16 cellular contexts compared by ENCODE assay signal in the genomic region with DNA sequence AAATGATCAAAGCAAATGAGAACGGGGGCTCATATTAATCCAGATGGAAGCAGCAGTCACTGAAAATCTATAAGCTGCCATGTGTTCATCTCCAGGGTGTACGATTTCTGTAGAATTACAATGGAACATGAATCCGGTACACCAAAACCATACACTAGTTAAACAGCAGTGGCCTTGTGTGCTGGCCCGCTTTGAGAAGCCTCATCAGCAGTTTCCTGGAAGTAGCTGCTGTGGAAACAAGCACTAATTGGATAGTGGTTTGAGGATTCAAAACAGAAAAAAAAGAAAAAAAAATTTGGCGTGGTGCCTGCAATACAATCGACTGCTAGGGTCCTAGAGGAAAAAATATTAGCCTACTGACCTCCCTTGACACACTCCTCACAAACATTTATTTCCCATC.
DNase-seq lines count a peak whose midpoint lies in the region; ATAC-seq and TF ChIP-seq lines count a peak whose summit lies in the region.
"Had no signal": no experiment of that assay in that cellular context is flagged by ENCODE, and none has a peak within 500 bp of the region (broad histone marks: within the 10 kb centered on the region; RNA-seq: fewer than 3 reads in every experiment).

No MANE protein-coding gene starts in this region.

- ATAC-seq in Right ventricle myocardium superior (ENCODE audit: poor library complexity) = peak; percentile 52
- ATAC-seq in heart left ventricle = no peak
- peak; percentile 80 for ATAC-seq in sciatic nerve
- ATAC-seq in CD4-positive, alpha-beta T cell (ENCODE audit: poor library complexity) = no peak
- ATAC-seq: A549; CD8-positive, alpha-beta T cell had no signal

- no peak for DNase-seq in Right ventricle myocardium superior
- DNase-seq in heart left ventricle = no peak
- peak; percentile 63 for DNase-seq in A673 (ENCODE audit: low spot score)
- DNase-seq in left kidney (ENCODE audit: low read depth, low spot score) = peak; percentile 16
- DNase-seq in sciatic nerve (ENCODE audit: low spot score) = no peak
- DNase-seq in activated CD4-positive, alpha-beta memory T cell treated with anti-CD3 and anti-CD28 coated beads for 36 hours = no peak
- DNase-seq in CD4-positive, alpha-beta T cell = no peak
- DNase-seq: 8988T; C1 segment of cervical spinal cord; Caco-2; CD8-positive, alpha-beta T cell; DMS153; DND-41; GOT3 had no signal

- intact Hi-C loops in Right ventricle myocardium superior (cut with DNase I) = no loop called here
- intact Hi-C loops in heart left ventricle (cut with DNase I) = no loop called here
- intact Hi-C loops in A673 (cut with micrococcal nuclease; ENCODE audit: unreplicated experiment) = no loop called here
- intact Hi-C loops in sciatic nerve (cut with DNase I) = no loop called here
- intact Hi-C loops in activated CD4-positive, alpha-beta memory T cell treated with anti-CD3 and anti-CD28 coated beads for 36 hours (cut with micrococcal nuclease) = no loop called here
- intact Hi-C loops in CD4-positive, alpha-beta T cell (cut with DNase I, micrococcal nuclease) = no loop called here

- no peaks in the 10 kb centered on the region for H3K9me3 ChIP-seq in heart left ventricle
- H3K9me3 ChIP-seq in A673 (ENCODE audit: low read depth, low read length, poor library complexity, severe bottlenecking) = no peaks in the 10 kb centered on the region
- no peaks in the 10 kb centered on the region for H3K9me3 ChIP-seq in CD4-positive, alpha-beta T cell (ENCODE audit: control insufficient read depth, low read length)
- H3K9me3 ChIP-seq: Caco-2, HAP-1 had no signal

- H3K4me1 Mint-ChIP-seq in activated CD4-positive, alpha-beta memory T cell treated with anti-CD3 and anti-CD28 coated beads for 36 hours (ENCODE audit: low read depth) = no peaks in the 10 kb centered on the region
- H3K4me1 Mint-ChIP-seq in CD4-positive, alpha-beta T cell (ENCODE audit: low read depth) = no peaks in the 10 kb centered on the region

- no peak overlapping the region for H3K4me3 Mint-ChIP-seq in activated CD4-positive, alpha-beta memory T cell treated with anti-CD3 and anti-CD28 coated beads for 36 hours
- H3K4me3 Mint-ChIP-seq in CD4-positive, alpha-beta T cell = no peak overlapping the region
- H3K4me3 Mint-ChIP-seq: CD8-positive, alpha-beta T cell had no signal

- CTCF ChIA-PET in A673 (lab: Charles Lee) = no interaction called here
- CTCF ChIA-PET in activated CD4-positive, alpha-beta memory T cell treated with anti-CD3 and anti-CD28 coated beads for 36 hours (lab: Charles Lee) = no interaction called here
- CTCF ChIA-PET in CD4-positive, alpha-beta T cell (lab: Charles Lee) = no interaction called here

- POLR2A ChIA-PET in A673 (lab: Charles Lee; ENCODE audit: low non-redundant PET) = no interaction called here
- POLR2A ChIA-PET in activated CD4-positive, alpha-beta memory T cell treated with anti-CD3 and anti-CD28 coated beads for 36 hours (lab: Charles Lee) = no interaction called here
- POLR2A ChIA-PET in CD4-positive, alpha-beta T cell (lab: Charles Lee) = no interaction called here

- no TSS peak for BruUV-seq in A673 (replicated peaks; lab: Mats Ljungman, UMichigan)

- 39 to 48% (median 43%) methylated on average over 6 of the region's 6 CpGs for WGBS in heart left ventricle, 4 donors

- no peaks in the 10 kb centered on the region for H3K27me3 Mint-ChIP-seq in activated CD4-positive, alpha-beta memory T cell treated with anti-CD3 and anti-CD28 coated beads for 36 hours
- no peaks in the 10 kb centered on the region for H3K27me3 Mint-ChIP-seq in CD4-positive, alpha-beta T cell

- no peak overlapping the region for H3K27ac Mint-ChIP-seq in activated CD4-positive, alpha-beta memory T cell treated with anti-CD3 and anti-CD28 coated beads for 36 hours
- no peak overlapping the region for H3K27ac Mint-ChIP-seq in CD4-positive, alpha-beta T cell
- H3K27ac Mint-ChIP-seq: CD8-positive, alpha-beta T cell had no signal

- TF ChIP-seq CTCF in heart left ventricle (IDR thresholded peaks at IDR 0.05) (no peak), A673 (conservative IDR thresholded peaks at IDR 0.05; ENCODE audit: low read depth, low read length) (no peak)
- TF ChIP-seq CTCF in CD4-positive, alpha-beta T cell (IDR thresholded peaks at IDR 0.05) = no peak

- no peaks in the 10 kb centered on the region for H3K36me3 Mint-ChIP-seq in activated CD4-positive, alpha-beta memory T cell treated with anti-CD3 and anti-CD28 coated beads for 36 hours
- H3K36me3 Mint-ChIP-seq in CD4-positive, alpha-beta T cell (ENCODE audit: low read depth) = no peaks in the 10 kb centered on the region
- H3K36me3 Mint-ChIP-seq: CD8-positive, alpha-beta T cell had no signal

- peaks cover 0 to 13% (median 3%) of the 10 kb centered on the region in 12 donors for H3K4me1 ChIP-seq in heart left ventricle
- H3K4me1 ChIP-seq in A673 (ENCODE audit: insufficient read depth, low read length, poor library complexity, severe bottlenecking) = peaks cover 17% of the 10 kb centered on the region
- H3K4me1 ChIP-seq: A549, Caco-2, HAP-1 had no signal

- no peak for TF ChIP-seq POLR2A in heart left ventricle (IDR thresholded peaks at IDR 0.05)

- peak overlapping the region in 2 of 12 donors; percentile 36 to 38 for H3K27ac ChIP-seq in heart left ventricle
- H3K27ac ChIP-seq in A673 (ENCODE audit: low read depth, low read length, poor library complexity, severe bottlenecking) = peak overlapping the region; percentile 1
- no peak overlapping the region for H3K27ac ChIP-seq in CD4-positive, alpha-beta T cell (ENCODE audit: low read depth, low read length)
- H3K27ac ChIP-seq: A549 had no signal

- H3K36me3 ChIP-seq in heart left ventricle (no peaks in the 10 kb centered on the region), A673 (ENCODE audit: insufficient read depth, low read length, poor library complexity, severe bottlenecking) (no peaks in the 10 kb centered on the region)
- H3K36me3 ChIP-seq: HAP-1 had no signal

- no peaks in the 10 kb centered on the region for H3K9me3 Mint-ChIP-seq in activated CD4-positive, alpha-beta memory T cell treated with anti-CD3 and anti-CD28 coated beads for 36 hours
- H3K9me3 Mint-ChIP-seq in CD4-positive, alpha-beta T cell = peaks cover 4% of the 10 kb centered on the region

- H3K4me3 ChIP-seq in heart left ventricle (no peak overlapping the region), A673 (ENCODE audit: low read depth, low read length, poor library complexity, severe bottlenecking) (no peak overlapping the region)
- H3K4me3 ChIP-seq: A549, HAP-1 had no signal

- H3K27me3 ChIP-seq in heart left ventricle = peaks cover 0 to 9% (median 0%) of the 10 kb centered on the region in 9 donors
- H3K27me3 ChIP-seq in A673 (replicated peaks; ENCODE audit: insufficient read depth, low read depth, low read length, poor library complexity) = no peaks in the 10 kb centered on the region
- H3K27me3 ChIP-seq in CD4-positive, alpha-beta T cell (ENCODE audit: control insufficient read depth, insufficient read depth, low read length) = no peaks in the 10 kb centered on the region

Comparison
In these comparisons a context has a peak if more than half of its experiments do, and no peak if none do; other contexts are left out.
1. ATAC-seq: peak in Right ventricle myocardium superior (single experiment) and sciatic nerve (single experiment); none in heart left ventricle (0 of 4) and CD4-positive, alpha-beta T cell (single experiment).
2. DNase-seq: peak in A673 (single experiment) and left kidney (single experiment); none in Right ventricle myocardium superior (single experiment), heart left ventricle (0 of 5), sciatic nerve (single experiment), activated CD4-positive, alpha-beta memory T cell treated with anti-CD3 and anti-CD28 coated beads for 36 hours (single experiment) and CD4-positive, alpha-beta T cell (0 of 10).